ENCODE assay signal across 9 cellular contexts in genomic region chr6:44269921-44270525, GRCh38. TPM values are rescaled to one million over a fixed set of nuclear protein-coding genes. Genes with fewer than 3 reads are reported as not detected.
DNase-seq lines count a peak whose midpoint lies in the region; ATAC-seq and TF ChIP-seq lines count a peak whose summit lies in the region.
"Had no signal": no experiment of that assay in that cellular context is flagged by ENCODE, and none has a peak within 500 bp of the region (broad histone marks: within the 10 kb centered on the region; RNA-seq: fewer than 3 reads in every experiment).

TMEM151B (plus strand) TSS chr6:44270450; CDS start chr6:44270743, 293 bp downstream.

- peaks cover 34% of the 10 kb centered on the region for H3K27me3 Mint-ChIP-seq in WTC11 (ENCODE audit: low read depth)
- H3K27me3 Mint-ChIP-seq in stimulated activated naive CD8-positive, alpha-beta T cell treated with anti-CD3 and anti-CD28 coated beads, Interleukin-15, Interleukin-2, amounts not matched to agents 100 ng/mL and 50 ng/mL, for 24 hours = peaks cover 58% of the 10 kb centered on the region

- no peaks in the 10 kb centered on the region for H4K20me1 ChIP-seq in SK-N-SH (ENCODE audit: insufficient read depth)
- no peaks in the 10 kb centered on the region for H4K20me1 ChIP-seq in hepatocyte (ENCODE audit: insufficient read depth, poor library complexity, severe bottlenecking)

- H3K9me3 ChIP-seq in SK-N-SH (no peaks in the 10 kb centered on the region), hepatocyte (ENCODE audit: low read depth) (no peaks in the 10 kb centered on the region)

- CTCF ChIA-PET in SK-N-SH (lab: Yijun Ruan, JAX) = interaction anchor here (1.0 to 9.1 kb wide), 8 partner anchors 14 to 72 kb away, joined by 3 to 238 read pairs (median 13); partner anchors contain the start of genes AARS2, SLC35B2 and SPATS1
- CTCF ChIA-PET in WTC11 (lab: Charles Lee) = interaction anchor here (0.7 to 6.3 kb wide), 14 partner anchors 13 to 200 kb away, joined by 3 to 109 read pairs (median 4); partner anchors contain the start of genes AARS2, CDC5L, SLC35B2 and SPATS1

- H3K36me3 Mint-ChIP-seq in WTC11 = no peaks in the 10 kb centered on the region
- no peaks in the 10 kb centered on the region for H3K36me3 Mint-ChIP-seq in stimulated activated naive CD8-positive, alpha-beta T cell treated with anti-CD3 and anti-CD28 coated beads, Interleukin-15, Interleukin-2, amounts not matched to agents 100 ng/mL and 50 ng/mL, for 24 hours (ENCODE audit: low read depth)

- POLR2A ChIA-PET in SK-N-SH (lab: Yijun Ruan, JAX) = interaction anchor here (0.7 to 2.3 kb wide), 7 partner anchors 13 to 72 kb away, joined by 3 to 10 read pairs (median 6); partner anchors contain the start of genes HSP90AB1, SLC35B2 and SPATS1
- POLR2A ChIA-PET in WTC11 (lab: Charles Lee) = interaction anchor here (1.2 to 1.6 kb wide), 3 partner anchors 16 to 72 kb away, joined by 3 to 5 read pairs (median 3); partner anchors contain the start of gene SPATS1

- H3K79me2 ChIP-seq in SK-N-SH (ENCODE audit: insufficient read depth) (no peaks in the 10 kb centered on the region), hepatocyte (no peaks in the 10 kb centered on the region)

- peaks cover 3 to 21% of the 10 kb centered on the region in 2 experiments; a peak in 1 of 4 replicates for H3K4me1 ChIP-seq in SK-N-SH (ENCODE audit: control insufficient read depth in 1 of 2, insufficient read depth in 2 of 2, low read depth in 1 of 2, low read length in 1 of 2)
- H3K4me1 ChIP-seq in hepatocyte (ENCODE audit: insufficient read depth) = no peaks in the 10 kb centered on the region

- ATAC-seq in SK-N-SH treated with all-trans-retinoic acid at 6 μM for 48 hours = no peak
- no peak; the same call in 1 of the 2 replicates for ATAC-seq in WTC11
- no peak for ATAC-seq in HG02884 (IDR thresholded peaks at IDR 0.05; ENCODE audit: unreplicated experiment)

- peak within 1 kb of the TSS; percentile 72 for H3K4me3 Mint-ChIP-seq in WTC11
- H3K4me3 Mint-ChIP-seq in stimulated activated naive CD8-positive, alpha-beta T cell treated with anti-CD3 and anti-CD28 coated beads, Interleukin-15, Interleukin-2, amounts not matched to agents 100 ng/mL and 50 ng/mL, for 24 hours = peak within 1 kb of the TSS; percentile 48

- no peak within 1 kb of the TSS for H3K9ac ChIP-seq in SK-N-SH

- TF ChIP-seq EP300 in SK-N-SH (IDR thresholded peaks at IDR 0.05; ENCODE audit: borderline replicate concordance in 1 of 2, low read depth in 1 of 2, low read length in 1 of 2) = no peak

- H3K36me3 ChIP-seq in SK-N-SH (replicated peaks in 1 of 2; ENCODE audit: control insufficient read depth in 1 of 2, insufficient read depth in 2 of 2, low read length in 1 of 2) = no peaks in the 10 kb centered on the region
- H3K36me3 ChIP-seq in hepatocyte (replicated peaks; ENCODE audit: insufficient read depth, low read depth) = no peaks in the 10 kb centered on the region

- H3K4me1 Mint-ChIP-seq in WTC11 = peaks cover 36% of the 10 kb centered on the region
- H3K4me1 Mint-ChIP-seq in stimulated activated naive CD8-positive, alpha-beta T cell treated with anti-CD3 and anti-CD28 coated beads, Interleukin-15, Interleukin-2, amounts not matched to agents 100 ng/mL and 50 ng/mL, for 24 hours (ENCODE audit: low read depth) = peaks cover 38% of the 10 kb centered on the region

- TF ChIP-seq RAD21 in SK-N-SH (IDR thresholded peaks at IDR 0.05; ENCODE audit: low read length) = no peak

- H3K27ac ChIP-seq in SK-N-SH (ENCODE audit: low read depth in 2 of 2, low read length in 1 of 2) (peak within 1 kb of the TSS in 1 of 2 experiments; percentile 58; a peak in 1 of 4 replicates), hepatocyte (no peak within 1 kb of the TSS)

- 23% methylated on average over 19 of the region's 29 CpGs for WGBS in SK-N-SH (ENCODE audit: low lambda C conversion rate)
- 8% methylated on average over 10 of the region's 29 CpGs for WGBS in hepatocyte (ENCODE audit: low lambda C conversion rate, missing lambda C conversion rate)

- H3K27me3 ChIP-seq in SK-N-SH (ENCODE audit: insufficient read depth) = peaks cover 36% of the 10 kb centered on the region
- peaks cover 55% of the 10 kb centered on the region for H3K27me3 ChIP-seq in hepatocyte

- no peak within 1 kb of the TSS for H2AFZ ChIP-seq in SK-N-SH (ENCODE audit: low read depth)
- H2AFZ ChIP-seq in hepatocyte = no peak within 1 kb of the TSS

- H3K4me3 ChIP-seq in SK-N-SH (ENCODE audit: low read depth in 2 of 2, low read length in 1 of 2) (peak within 1 kb of the TSS in 1 of 2 experiments; percentile 51; a peak in 2 of 4 replicates), hepatocyte (no peak within 1 kb of the TSS)

- H3F3A ChIP-seq in SK-N-SH (replicated peaks; ENCODE audit: insufficient read depth) = peaks cover 11% of the 10 kb centered on the region

- H3K9me2 ChIP-seq in SK-N-SH (no peaks in the 10 kb centered on the region), hepatocyte (replicated peaks; ENCODE audit: insufficient read depth) (no peaks in the 10 kb centered on the region)

- TF ChIP-seq CTCF in SK-N-SH (IDR thresholded peaks at IDR 0.05) (no peak), WTC11 (IDR thresholded peaks at IDR 0.05) (no peak), hepatocyte (IDR thresholded peaks at IDR 0.05; ENCODE audit: poor library complexity) (no peak)

- H3K4me2 ChIP-seq in SK-N-SH = no peak within 1 kb of the TSS
- H3K4me2 ChIP-seq in hepatocyte = peak within 1 kb of the TSS; percentile 88

- no peaks in the 10 kb centered on the region for H3K9me3 Mint-ChIP-seq in WTC11
- H3K9me3 Mint-ChIP-seq in stimulated activated naive CD8-positive, alpha-beta T cell treated with anti-CD3 and anti-CD28 coated beads, Interleukin-15, Interleukin-2, amounts not matched to agents 100 ng/mL and 50 ng/mL, for 24 hours = no peaks in the 10 kb centered on the region

- DNase-seq in SK-N-SH = peak; percentile 67
- peak; percentile 46 for DNase-seq in WTC11 (ENCODE audit: low spot score)
- DNase-seq in hepatocyte (ENCODE audit: low spot score) = no peak
- no peak for DNase-seq in NK-92 treated with Interleukin-12 subunit alpha and Interleukin-12 subunit beta, amount 100 ng/mL, for 24 hours (lab: John Stamatoyannopoulos, UW)
- DNase-seq in kidney tubule cell (ENCODE audit: low spot score) = no peak

- no peak within 1 kb of the TSS for H3K27ac Mint-ChIP-seq in WTC11
- peak within 1 kb of the TSS; percentile 36 for H3K27ac Mint-ChIP-seq in stimulated activated naive CD8-positive, alpha-beta T cell treated with anti-CD3 and anti-CD28 coated beads, Interleukin-15, Interleukin-2, amounts not matched to agents 100 ng/mL and 50 ng/mL, for 24 hours

TF ChIP-seq in SK-N-SH, 30 proteins besides CTCF, POLR2A, EP300 and RAD21:
- no peak for TF ChIP-seq FOXJ3 (CRISPR knock-in tag; IDR thresholded peaks at IDR 0.05)
- TF ChIP-seq EZH2phosphoT487 (IDR thresholded peaks at IDR 0.05; ENCODE audit: borderline replicate concordance, low read depth) = peak; percentile 56; the same call in 1 of the 2 replicates

TF ChIP-seq in SK-N-SH treated with all-trans-retinoic acid at 6 μM for 48 hours, 23 proteins besides CTCF, POLR2A, EP300 and RAD21 (continues in another document):
- TF ChIP-seq, protein P1, sequence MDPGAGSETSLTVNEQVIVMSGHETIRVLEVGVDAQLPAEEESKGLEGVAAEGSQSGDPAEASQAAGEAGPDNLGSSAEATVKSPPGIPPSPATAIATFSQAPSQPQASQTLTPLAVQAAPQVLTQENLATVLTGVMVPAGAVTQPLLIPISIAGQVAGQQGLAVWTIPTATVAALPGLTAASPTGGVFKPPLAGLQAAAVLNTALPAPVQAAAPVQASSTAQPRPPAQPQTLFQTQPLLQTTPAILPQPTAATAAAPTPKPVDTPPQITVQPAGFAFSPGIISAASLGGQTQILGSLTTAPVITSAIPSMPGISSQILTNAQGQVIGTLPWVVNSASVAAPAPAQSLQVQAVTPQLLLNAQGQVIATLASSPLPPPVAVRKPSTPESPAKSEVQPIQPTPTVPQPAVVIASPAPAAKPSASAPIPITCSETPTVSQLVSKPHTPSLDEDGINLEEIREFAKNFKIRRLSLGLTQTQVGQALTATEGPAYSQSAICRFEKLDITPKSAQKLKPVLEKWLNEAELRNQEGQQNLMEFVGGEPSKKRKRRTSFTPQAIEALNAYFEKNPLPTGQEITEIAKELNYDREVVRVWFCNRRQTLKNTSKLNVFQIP (CRISPR knock-in tag; IDR thresholded peaks at IDR 0.05; ENCODE audit: borderline replicate concordance, low read depth) = no peak
- TF ChIP-seq TOX (CRISPR knock-in tag; IDR thresholded peaks at IDR 0.05; ENCODE audit: borderline replicate concordance) (no peak), CSDC2 (CRISPR knock-in tag; IDR thresholded peaks at IDR 0.05) (no peak)

TF ChIP-seq in WTC11, 78 proteins besides CTCF, POLR2A, EP300 and RAD21 (continues in another document):
- TF ChIP-seq GRHL2 (CRISPR knock-in tag; IDR thresholded peaks at IDR 0.05; ENCODE audit: insufficient replicate concordance, severe bottlenecking) = no peak
- TF ChIP-seq PREB (CRISPR knock-in tag; IDR thresholded peaks at IDR 0.05; ENCODE audit: borderline replicate concordance) = no peak
- TF ChIP-seq ZNF263 (CRISPR knock-in tag; IDR thresholded peaks at IDR 0.05; ENCODE audit: low read depth) = no peak
- no peak for TF ChIP-seq IRF1 (CRISPR knock-in tag; IDR thresholded peaks at IDR 0.05)
- no peak for TF ChIP-seq JAZF1 (CRISPR knock-in tag; IDR thresholded peaks at IDR 0.05)

RNA-seq across cellular contexts. Expression of gene TMEM151B, which starts in this region (rescaled TPM):
- 0.05 and 0.10 TPM in 2 replicates for polyA plus RNA-seq in SK-N-SH (2012; rRNA removed)
- 0.08 and 0.18 TPM in 2 replicates for polyA plus RNA-seq in SK-N-SH (2012; cell fraction: cytosol; rRNA removed)
- polyA plus RNA-seq in SK-N-SH (2012; cell fraction: nucleus; rRNA removed) = 0.32 and 0.50 TPM in 2 replicates
- total RNA-seq in WTC11 (2021) = 5.5 to 5.6 TPM (median 5.5 TPM) in 3 replicates
- 0.30 and 0.44 TPM in 2 replicates for total RNA-seq in hepatocyte
- 0.30 and 1.0 TPM in 2 replicates for polyA plus RNA-seq in hepatocyte
- polyA plus RNA-seq: BJ had no signal

Comparison
In these comparisons a context has a peak if more than half of its experiments do, and no peak if none do; other contexts are left out.
1. Peak in DNase-seq in SK-N-SH; RNA of the gene not detected or under 1 TPM.